In the genomic region with DNA sequence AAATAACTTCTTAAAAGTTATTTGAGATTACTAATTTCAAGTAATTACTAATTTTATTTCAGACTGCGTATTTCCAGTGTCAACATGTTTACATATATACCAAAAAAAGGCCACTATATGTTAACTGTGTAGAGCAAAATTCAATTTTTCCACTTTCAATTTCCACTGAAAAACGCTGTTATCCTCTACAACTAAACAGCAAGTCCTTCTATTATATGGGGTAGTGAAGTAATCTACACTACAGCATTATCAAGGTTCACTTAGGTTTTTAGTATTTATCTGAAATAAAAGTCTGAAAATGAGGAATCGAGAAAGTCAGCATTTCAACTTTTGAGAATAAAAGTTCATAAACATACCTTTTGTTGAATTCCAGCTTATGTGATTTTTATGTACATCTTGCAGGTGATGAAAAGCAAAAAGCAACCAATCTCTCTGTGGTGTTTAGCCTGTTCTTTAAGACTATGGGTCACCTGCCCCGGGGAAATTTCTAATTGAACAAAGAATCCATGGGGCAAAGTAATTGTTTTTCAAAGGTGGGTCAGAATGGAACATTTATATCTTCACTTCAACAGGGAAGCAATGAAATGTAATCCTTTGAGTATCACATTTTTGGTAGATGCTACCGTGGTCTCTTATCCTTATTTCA, we compare ENCODE assay signal across 8 cellular contexts. TPM values are rescaled to one million over a fixed set of nuclear protein-coding genes. Genes with fewer than 3 reads are reported as not detected.
DNase-seq lines count a peak whose midpoint lies in the region; ATAC-seq and TF ChIP-seq lines count a peak whose summit lies in the region.

No MANE protein-coding gene starts in this region.

- H4K20me1 ChIP-seq in Loucy (ENCODE audit: insufficient read depth, low read length, poor library complexity, severe bottlenecking) (peaks cover 77% of the 10 kb centered on the region), neural cell (ENCODE audit: insufficient read depth) (peaks cover 16% of the 10 kb centered on the region)

- intact Hi-C loops in dendritic cell treated with granulocyte-macrophage colony-stimulating factor and Interleukin-4, amounts not matched to agents 40 ng/mL and 50 ng/mL, for 4 days (cut with micrococcal nuclease), result loop anchor here (5.0 to 10.0 kb wide), 5 partner anchors 80 to 760 kb away; no protein-coding TSS in a partner anchor
- intact Hi-C loops in posterior cingulate gyrus (cut with DNase I), result loop anchor here (5.0 kb wide), 4 partner anchors 105 to 760 kb away; no protein-coding TSS in a partner anchor

- H3K27me3 ChIP-seq in CD4-positive, CD25-positive, alpha-beta regulatory T cell (ENCODE audit: control insufficient read depth, insufficient read depth, low read length), result no peaks in the 10 kb centered on the region
- peaks cover 5% of the 10 kb centered on the region for H3K27me3 ChIP-seq in Loucy (ENCODE audit: insufficient read depth, low read length, poor library complexity, severe bottlenecking)
- H3K27me3 ChIP-seq in neural cell (ENCODE audit: insufficient read depth, low read depth, low read length), result no peaks in the 10 kb centered on the region

- peak overlapping the region; percentile 95 for H3K4me2 ChIP-seq in Loucy (ENCODE audit: low read depth, low read length, poor library complexity, severe bottlenecking)
- peak overlapping the region; percentile 91 for H3K4me2 ChIP-seq in neural cell (ENCODE audit: low read length)

- H3K9me3 Mint-ChIP-seq in CD4-positive, CD25-positive, alpha-beta regulatory T cell, result peaks cover 0 to 10% (median 0%) of the 10 kb centered on the region in 7 donors
- H3K9me3 Mint-ChIP-seq in dendritic cell treated with granulocyte-macrophage colony-stimulating factor and Interleukin-4, amounts not matched to agents 40 ng/mL and 50 ng/mL, for 4 days, result no peaks in the 10 kb centered on the region

- peak overlapping the region; percentile 99 for H3K4me3 ChIP-seq in CD4-positive, CD25-positive, alpha-beta regulatory T cell (ENCODE audit: low read depth, low read length)
- peak overlapping the region; percentile 97 for H3K4me3 ChIP-seq in Loucy (ENCODE audit: low read length, poor library complexity, severe bottlenecking)
- peak overlapping the region; percentile 87 for H3K4me3 ChIP-seq in neural cell (ENCODE audit: low read length)

- peaks cover 82% of the 10 kb centered on the region for H3K79me2 ChIP-seq in Loucy (ENCODE audit: insufficient read depth, low read length)
- H3K79me2 ChIP-seq in neural cell (replicated peaks; ENCODE audit: insufficient read depth, low read length), result peaks cover 82% of the 10 kb centered on the region

- peak overlapping the region; percentile 84 for H3K27ac ChIP-seq in CD4-positive, CD25-positive, alpha-beta regulatory T cell (ENCODE audit: insufficient read depth, low read length, poor library complexity, severe bottlenecking)
- no peak overlapping the region for H3K27ac ChIP-seq in neural cell (ENCODE audit: low read length)

- TF ChIP-seq RAD21 in neural cell (conservative IDR thresholded peaks at IDR 0.05), result no peak

- H3K27me3 Mint-ChIP-seq in CD4-positive, CD25-positive, alpha-beta regulatory T cell, result peaks cover 10% of the 10 kb centered on the region
- H3K27me3 Mint-ChIP-seq in dendritic cell treated with granulocyte-macrophage colony-stimulating factor and Interleukin-4, amounts not matched to agents 40 ng/mL and 50 ng/mL, for 4 days, result no peaks in the 10 kb centered on the region

- ATAC-seq in CD4-positive, CD25-positive, alpha-beta regulatory T cell (ENCODE audit: low read depth in 2 of 2), result no peak
- ATAC-seq in HG03571 (IDR thresholded peaks at IDR 0.05; ENCODE audit: unreplicated experiment), result no peak

- H3K27ac Mint-ChIP-seq in CD4-positive, CD25-positive, alpha-beta regulatory T cell, result peak overlapping the region; percentile 96 to 100 (median 99)
- H3K27ac Mint-ChIP-seq in dendritic cell treated with granulocyte-macrophage colony-stimulating factor and Interleukin-4, amounts not matched to agents 40 ng/mL and 50 ng/mL, for 4 days, result no peak overlapping the region

- H3K9me2 ChIP-seq in Loucy (replicated peaks; ENCODE audit: low read depth, low read length), result no peaks in the 10 kb centered on the region
- H3K9me2 ChIP-seq in neural cell (ENCODE audit: insufficient read depth, low read length), result no peaks in the 10 kb centered on the region

- no peak overlapping the region for H2AFZ ChIP-seq in Loucy (ENCODE audit: low read length)
- H2AFZ ChIP-seq in neural cell (ENCODE audit: low read depth, low read length), result no peak overlapping the region

- H3F3A ChIP-seq in Loucy (ENCODE audit: low read depth) (no peaks in the 10 kb centered on the region), neural cell (ENCODE audit: insufficient read depth, low read length, poor library complexity, severe bottlenecking) (no peaks in the 10 kb centered on the region)

- DNase-seq in CD4-positive, CD25-positive, alpha-beta regulatory T cell, result peak in 1 of 3 donors; percentile 48
- DNase-seq in posterior cingulate gyrus (no peak), NCI-H1092 (lab: John Stamatoyannopoulos, UW) (no peak), HuH-7.5 (ENCODE audit: low spot score) (no peak)

- H3K4me3 Mint-ChIP-seq in CD4-positive, CD25-positive, alpha-beta regulatory T cell, result peak overlapping the region; percentile 90 to 100 (median 99)
- peak overlapping the region; percentile 39 for H3K4me3 Mint-ChIP-seq in dendritic cell treated with granulocyte-macrophage colony-stimulating factor and Interleukin-4, amounts not matched to agents 40 ng/mL and 50 ng/mL, for 4 days

- H3K4me1 ChIP-seq in CD4-positive, CD25-positive, alpha-beta regulatory T cell (ENCODE audit: control insufficient read depth, insufficient read depth, low read length, poor library complexity, severe bottlenecking), result peaks cover 8% of the 10 kb centered on the region
- H3K4me1 ChIP-seq in Loucy (ENCODE audit: insufficient read depth, low read length, poor library complexity, severe bottlenecking), result peaks cover 57% of the 10 kb centered on the region

- H3K9ac ChIP-seq in Loucy (ENCODE audit: low read depth, low read length, poor library complexity, severe bottlenecking) (peak overlapping the region; percentile 92), neural cell (ENCODE audit: low read length) (peak overlapping the region; percentile 91)

- no peaks in the 10 kb centered on the region for H3K9me3 ChIP-seq in CD4-positive, CD25-positive, alpha-beta regulatory T cell (ENCODE audit: control insufficient read depth in 2 of 2, low read length in 2 of 2)
- H3K9me3 ChIP-seq in Loucy (ENCODE audit: insufficient read depth, low read depth, low read length), result no peaks in the 10 kb centered on the region
- no peaks in the 10 kb centered on the region for H3K9me3 ChIP-seq in neural cell (ENCODE audit: low read length)

- H3K36me3 ChIP-seq in CD4-positive, CD25-positive, alpha-beta regulatory T cell (ENCODE audit: control insufficient read depth, insufficient read depth, low read length), result peaks cover 55% of the 10 kb centered on the region
- peaks cover 13% of the 10 kb centered on the region; the same call in 1 of the 2 replicates for H3K36me3 ChIP-seq in Loucy (ENCODE audit: insufficient read depth, low read length)
- peaks cover 9% of the 10 kb centered on the region for H3K36me3 ChIP-seq in neural cell (ENCODE audit: insufficient read depth, low read length)

- peaks cover 70% of the 10 kb centered on the region for H3K36me3 Mint-ChIP-seq in CD4-positive, CD25-positive, alpha-beta regulatory T cell
- H3K36me3 Mint-ChIP-seq in dendritic cell treated with granulocyte-macrophage colony-stimulating factor and Interleukin-4, amounts not matched to agents 40 ng/mL and 50 ng/mL, for 4 days (ENCODE audit: low read depth), result peaks cover 48% of the 10 kb centered on the region

- no peak for TF ChIP-seq EP300 in neural cell (conservative IDR thresholded peaks at IDR 0.05; ENCODE audit: poor library complexity, severe bottlenecking)

- H3K4me1 Mint-ChIP-seq in CD4-positive, CD25-positive, alpha-beta regulatory T cell, result peaks cover 6 to 19% (median 10%) of the 10 kb centered on the region in 4 donors
- peaks cover 54% of the 10 kb centered on the region for H3K4me1 Mint-ChIP-seq in dendritic cell treated with granulocyte-macrophage colony-stimulating factor and Interleukin-4, amounts not matched to agents 40 ng/mL and 50 ng/mL, for 4 days (ENCODE audit: low read depth)

- no peak for TF ChIP-seq CTCF in Loucy (conservative IDR thresholded peaks at IDR 0.05; ENCODE audit: low read length)
- TF ChIP-seq CTCF in neural cell (IDR thresholded peaks at IDR 0.05; ENCODE audit: poor library complexity, severe bottlenecking), result no peak

TF ChIP-seq in neural cell, 6 proteins besides CTCF, POLR2A, EP300 and RAD21:
- TF ChIP-seq MXI1 (conservative IDR thresholded peaks at IDR 0.05; ENCODE audit: poor library complexity, severe bottlenecking) (no peak), POLR2AphosphoS5 (IDR thresholded peaks at IDR 0.05) (no peak)
- TF ChIP-seq, protein P1, sequence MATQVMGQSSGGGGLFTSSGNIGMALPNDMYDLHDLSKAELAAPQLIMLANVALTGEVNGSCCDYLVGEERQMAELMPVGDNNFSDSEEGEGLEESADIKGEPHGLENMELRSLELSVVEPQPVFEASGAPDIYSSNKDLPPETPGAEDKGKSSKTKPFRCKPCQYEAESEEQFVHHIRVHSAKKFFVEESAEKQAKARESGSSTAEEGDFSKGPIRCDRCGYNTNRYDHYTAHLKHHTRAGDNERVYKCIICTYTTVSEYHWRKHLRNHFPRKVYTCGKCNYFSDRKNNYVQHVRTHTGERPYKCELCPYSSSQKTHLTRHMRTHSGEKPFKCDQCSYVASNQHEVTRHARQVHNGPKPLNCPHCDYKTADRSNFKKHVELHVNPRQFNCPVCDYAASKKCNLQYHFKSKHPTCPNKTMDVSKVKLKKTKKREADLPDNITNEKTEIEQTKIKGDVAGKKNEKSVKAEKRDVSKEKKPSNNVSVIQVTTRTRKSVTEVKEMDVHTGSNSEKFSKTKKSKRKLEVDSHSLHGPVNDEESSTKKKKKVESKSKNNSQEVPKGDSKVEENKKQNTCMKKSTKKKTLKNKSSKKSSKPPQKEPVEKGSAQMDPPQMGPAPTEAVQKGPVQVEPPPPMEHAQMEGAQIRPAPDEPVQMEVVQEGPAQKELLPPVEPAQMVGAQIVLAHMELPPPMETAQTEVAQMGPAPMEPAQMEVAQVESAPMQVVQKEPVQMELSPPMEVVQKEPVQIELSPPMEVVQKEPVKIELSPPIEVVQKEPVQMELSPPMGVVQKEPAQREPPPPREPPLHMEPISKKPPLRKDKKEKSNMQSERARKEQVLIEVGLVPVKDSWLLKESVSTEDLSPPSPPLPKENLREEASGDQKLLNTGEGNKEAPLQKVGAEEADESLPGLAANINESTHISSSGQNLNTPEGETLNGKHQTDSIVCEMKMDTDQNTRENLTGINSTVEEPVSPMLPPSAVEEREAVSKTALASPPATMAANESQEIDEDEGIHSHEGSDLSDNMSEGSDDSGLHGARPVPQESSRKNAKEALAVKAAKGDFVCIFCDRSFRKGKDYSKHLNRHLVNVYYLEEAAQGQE (IDR thresholded peaks at IDR 0.05; ENCODE audit: borderline replicate concordance), result no peak

RNA-seq across cellular contexts. Expression of a gene that starts 3.3 kb away (rescaled TPM):
- 1,342 TPM for total RNA-seq in CD4-positive, CD25-positive, alpha-beta regulatory T cell
- 100 to 1,000 TPM; 509 to 939 (median 769) TPM for polyA plus RNA-seq in CD4-positive, CD25-positive, alpha-beta regulatory T cell
- 12.5 and 12.9 TPM in 2 replicates for polyA plus RNA-seq in neural cell
- 25.8 and 30.7 TPM in 2 replicates for polyA minus RNA-seq in neural cell

Comparison
In these comparisons a context has a peak if more than half of its experiments do, and no peak if none do; other contexts are left out.
1. RNA of a gene that starts 3.3 kb away (polyA plus RNA-seq): 509 to 939 TPM in CD4-positive, CD25-positive, alpha-beta regulatory T cell; 12.5 to 12.9 TPM in neural cell; every median in the first group is over 10 times any median in the second.
2. Peak in every context shown above with its lines, with median percentiles within 50 percentile points of each other: H3K4me3 ChIP-seq.